8 cellular contexts compared by ENCODE assay signal in genomic region chr11:66727282-66727882, GRCh38. TPM values are rescaled to one million over a fixed set of nuclear protein-coding genes. Genes with fewer than 3 reads are reported as not detected.
A peak's percentile ranks its signal among the peaks of the same experiment; 100 is the strongest.
DNase-seq lines count a peak whose midpoint lies in the region; ATAC-seq and TF ChIP-seq lines count a peak whose summit lies in the region.

No MANE protein-coding gene starts in this region.

- H3K27ac ChIP-seq in heart right ventricle: no peak overlapping the region

- H3K36me3 ChIP-seq in MG63 (no peaks in the 10 kb centered on the region), heart right ventricle (no peaks in the 10 kb centered on the region)

- H3K27me3 ChIP-seq in MG63: peaks cover 3% of the 10 kb centered on the region; the same call in 1 of the 2 replicates
- peaks cover 0 to 77% (median 29%) of the 10 kb centered on the region in 7 donors for H3K27me3 ChIP-seq in heart right ventricle

- peaks cover 3 to 14% (median 11%) of the 10 kb centered on the region in 9 donors for H3K4me1 ChIP-seq in heart right ventricle

- intact Hi-C loops in heart right ventricle (cut with DNase I): no loop called here
- intact Hi-C loops in posterior cingulate gyrus (cut with DNase I): no loop called here

- ATAC-seq in heart right ventricle (peak in 6 of 8 donors; percentile 38 to 70 (median 58)), GM21528 (IDR thresholded peaks at IDR 0.05; ENCODE audit: low FRiP score, unreplicated experiment) (no peak), GM21447 (IDR thresholded peaks at IDR 0.05; ENCODE audit: unreplicated experiment) (no peak), GM18520 (IDR thresholded peaks at IDR 0.05; ENCODE audit: unreplicated experiment) (no peak)

- DNase-seq in ELF-1 (ENCODE audit: low read depth, low spot score): peak; percentile 62
- peak; percentile 60 for DNase-seq in MG63
- DNase-seq in activated effector memory CD4-positive, alpha-beta T cell treated with Interleukin-2 at 50 U/mL for 16 hours: peak; percentile 12
- DNase-seq in heart right ventricle: no peak
- peak in 9 of 10 donors; percentile 32 to 95 (median 65) for DNase-seq in posterior cingulate gyrus

- WGBS in heart right ventricle, 2 donors: 2% methylated on average over 45 to 58 of the region's 58 CpGs

- H3K9me3 ChIP-seq in MG63 (no peaks in the 10 kb centered on the region), heart right ventricle (no peaks in the 10 kb centered on the region)

- no peak for TF ChIP-seq CTCF in heart right ventricle (IDR thresholded peaks at IDR 0.05)

- H3K4me3 ChIP-seq in MG63 (peak overlapping the region; percentile 56), heart right ventricle (peak overlapping the region; percentile 26 to 59 (median 47))

RNA-seq across cellular contexts. Expression of gene SPTBN2, which starts 1.6 kb away (rescaled TPM):
- 20.0 and 25.8 TPM in 2 replicates for total RNA-seq in MG63 (2014; rRNA removed; shearing (Covaris generic); ENCODE audit: low replicate concordance)
- 1 to 10 TPM in 6 of 10 donors, under 1 TPM in 4; 0.23 to 2.3 (median 1.3) TPM for total RNA-seq in heart right ventricle
- polyA plus RNA-seq in heart right ventricle: under 1 TPM; 0.88 to 0.90 TPM

RNA-seq across cellular contexts. Expression of gene RBM4B, which starts 49.7 kb away (rescaled TPM):
- total RNA-seq in MG63 (2014; rRNA removed; shearing (Covaris generic); ENCODE audit: low replicate concordance): 15.7 and 26.6 TPM in 2 replicates
- total RNA-seq in heart right ventricle: 10 to 100 TPM in 4 of 10 donors, 1 to 10 TPM in 6; 5.7 to 12.6 (median 9.2) TPM
- polyA plus RNA-seq in heart right ventricle: 1 to 10 TPM; 8.2 to 9.0 TPM

Comparison
In these comparisons a context has a peak if more than half of its experiments do, and no peak if none do; other contexts are left out.
1. DNase-seq: peak in ELF-1 (single experiment), MG63 (single experiment), activated effector memory CD4-positive, alpha-beta T cell treated with Interleukin-2 at 50 U/mL for 16 hours (single experiment) and posterior cingulate gyrus (9 of 10); none in heart right ventricle (0 of 2).
2. ATAC-seq: peak in heart right ventricle (6 of 8); none in GM21528 (single experiment), GM21447 (single experiment) and GM18520 (single experiment).